ENCODE assay signal across 8 cellular contexts in genomic region chr18:8890957-8891464, GRCh38.
DNase-seq lines count a peak whose midpoint lies in the region; ATAC-seq, FAIRE-seq and TF ChIP-seq lines count a peak whose summit lies in the region.

No MANE protein-coding gene starts in this region.

- peak overlapping the region; percentile 62 for H3K9ac ChIP-seq in HUES64 (ENCODE audit: low read depth, low read length)

- no peaks in the 10 kb centered on the region for H3K27me3 ChIP-seq in HUES64 (ENCODE audit: insufficient read depth, low read length)

- FAIRE-seq in GM12892 (lab: Jason Lieb, UNC): no peak

- TF ChIP-seq POLR2A in GM12892 (IDR thresholded peaks at IDR 0.05; ENCODE audit: low read depth, low read length): no peak

- DNase-seq in AG09319 (ENCODE audit: extremely low read depth, low read depth): peak; percentile 59
- peak; percentile 94 for DNase-seq in astrocyte of the hippocampus (ENCODE audit: low read depth, low spot score)
- peak; percentile 100 for DNase-seq in kidney tubule cell (ENCODE audit: low spot score)
- no peak for DNase-seq in NOMO-1 treated with DMSO at 0.1 percent for 48 hours (lab: John Stamatoyannopoulos, UW; ENCODE audit: unreplicated experiment)
- no peak for DNase-seq in SKM-1 (lab: John Stamatoyannopoulos, UW; ENCODE audit: unreplicated experiment)
- no peak for DNase-seq in GM12892 (ENCODE audit: insufficient read length)

- WGBS in HUES64: 45% methylated on average over 4 of the region's 4 CpGs

- peak overlapping the region; percentile 86 for H3K27ac ChIP-seq in HUES64 (ENCODE audit: low read depth, low read length)

- no peaks in the 10 kb centered on the region; the same call in none of the 2 replicates for H3K9me3 ChIP-seq in HUES64 (ENCODE audit: insufficient read depth, low read depth, low read length)

- no peaks in the 10 kb centered on the region for H3K36me3 ChIP-seq in HUES64 (ENCODE audit: insufficient read depth, low read length)

- ATAC-seq in GM18861 (IDR thresholded peaks at IDR 0.05; ENCODE audit: unreplicated experiment): no peak

- peaks cover 19% of the 10 kb centered on the region for H3K4me1 ChIP-seq in HUES64 (ENCODE audit: insufficient read depth, low read length)

- no peak for TF ChIP-seq CTCF in AG09319 (IDR thresholded peaks at IDR 0.05; ENCODE audit: low read depth, low read length)

- peak overlapping the region; percentile 20; the same call in 1 of the 2 replicates for H3K4me3 ChIP-seq in HUES64 (ENCODE audit: low read length)

Comparison
In these comparisons a context has a peak if more than half of its experiments do, and no peak if none do; other contexts are left out.
1. DNase-seq: peak in AG09319 (single experiment), astrocyte of the hippocampus (single experiment) and kidney tubule cell (single experiment); none in NOMO-1 treated with DMSO at 0.1 percent for 48 hours (single experiment), SKM-1 (single experiment) and GM12892 (single experiment).